In genomic region chr3:46883252-46884185, GRCh38 we compare ENCODE assay signal across 9 cellular contexts. TPM values are rescaled to one million over a fixed set of nuclear protein-coding genes. Genes with fewer than 3 reads are reported as not detected.
DNase-seq lines count a peak whose midpoint lies in the region; ATAC-seq and TF ChIP-seq lines count a peak whose summit lies in the region.
"Had no signal": no experiment of that assay in that cellular context is flagged by ENCODE, and none has a peak within 500 bp of the region (broad histone marks: within the 10 kb centered on the region; RNA-seq: fewer than 3 reads in every experiment).

No MANE protein-coding gene starts in this region.

- H3K4me3 Mint-ChIP-seq in T-helper 17 cell = peak overlapping the region; percentile 74
- peak overlapping the region; percentile 68 for H3K4me3 Mint-ChIP-seq in glutamatergic neuron (ENCODE audit: unreplicated experiment)

- no peaks in the 10 kb centered on the region for H3K9me3 ChIP-seq in T-helper 17 cell (ENCODE audit: control insufficient read depth, low read length, poor library complexity, severe bottlenecking)

- DNase-seq in GM13976 (ENCODE audit: low spot score) (peak; percentile 67), T-helper 17 cell (no peak), glutamatergic neuron (peak; percentile 54), retina (peak; percentile 38), pons (ENCODE audit: low spot score) (no peak)
- DNase-seq in activated CD8-positive, alpha-beta memory T cell treated with anti-CD3 and anti-CD28 coated beads for 24 hours = no peak
- DNase-seq in stimulated activated CD4-positive, alpha-beta T cell treated with anti-CD3 and anti-CD28 coated beads, Interleukin-1b, Interleukin-23, amount 100 ng/mL, for 48 hours = no peak

- ATAC-seq in T-helper 17 cell (peak; percentile 59), GM21619 (IDR thresholded peaks at IDR 0.05; ENCODE audit: unreplicated experiment) (no peak)

- in situ Hi-C loops in GM13976 (cut with MboI; ENCODE audit: low sequenced_read_pairs, unreplicated experiment) = loop anchor here (25.0 kb wide), 1 partner anchor 171 kb away; the partner anchor contains the start of genes PRSS50 and TMIE

- H3K9me3 Mint-ChIP-seq in glutamatergic neuron (ENCODE audit: unreplicated experiment) = no peaks in the 10 kb centered on the region

- peaks cover 6% of the 10 kb centered on the region for H3K36me3 Mint-ChIP-seq in T-helper 17 cell (ENCODE audit: low read depth)
- no peaks in the 10 kb centered on the region for H3K36me3 Mint-ChIP-seq in glutamatergic neuron (ENCODE audit: unreplicated experiment)

- no peak for TF ChIP-seq CTCF in GM13976 (IDR thresholded peaks at IDR 0.05; ENCODE audit: borderline replicate concordance, control extremely low read depth, extremely low read depth, insufficient read depth, missing control alignments)
- TF ChIP-seq CTCF in glutamatergic neuron (IDR thresholded peaks at IDR 0.05; ENCODE audit: partially characterized antibody, unreplicated experiment) = no peak

- H3K27me3 Mint-ChIP-seq in T-helper 17 cell (peaks cover 52% of the 10 kb centered on the region), glutamatergic neuron (ENCODE audit: unreplicated experiment) (peaks cover 17% of the 10 kb centered on the region)

- peaks cover 6% of the 10 kb centered on the region for H3K4me1 Mint-ChIP-seq in T-helper 17 cell
- H3K4me1 Mint-ChIP-seq in glutamatergic neuron (ENCODE audit: low read depth, unreplicated experiment) = peaks cover 1% of the 10 kb centered on the region

- H3K27ac Mint-ChIP-seq in T-helper 17 cell = no peak overlapping the region
- no peak overlapping the region for H3K27ac Mint-ChIP-seq in glutamatergic neuron (ENCODE audit: unreplicated experiment)

RNA-seq across cellular contexts. Expression of gene PTH1R, which starts 6.0 kb away (rescaled TPM):
- total RNA-seq in T-helper 17 cell (not detected), glutamatergic neuron (ENCODE audit: unreplicated experiment) (0.29 TPM)

RNA-seq across cellular contexts. Expression of gene MYL3, which starts 20.3 kb away (rescaled TPM):
- total RNA-seq in T-helper 17 cell (not detected), glutamatergic neuron (ENCODE audit: unreplicated experiment) (not detected)
- total RNA-seq: frontal cortex had no signal

Comparison
In these comparisons a context has a peak if more than half of its experiments do, and no peak if none do; other contexts are left out.
1. DNase-seq: peak in GM13976 (single experiment), glutamatergic neuron (single experiment) and retina (single experiment); none in T-helper 17 cell (0 of 3), pons (single experiment), activated CD8-positive, alpha-beta memory T cell treated with anti-CD3 and anti-CD28 coated beads for 24 hours (single experiment) and stimulated activated CD4-positive, alpha-beta T cell treated with anti-CD3 and anti-CD28 coated beads, Interleukin-1b, Interleukin-23, amount 100 ng/mL, for 48 hours (single experiment).